16 cellular contexts compared by ENCODE assay signal in genomic region chr2:204888222-204888621, GRCh38.
"Had no signal": no experiment of that assay in that cellular context is flagged by ENCODE, and none has a peak within 500 bp of the region (broad histone marks: within the 10 kb centered on the region; RNA-seq: fewer than 3 reads in every experiment).

No MANE protein-coding gene starts in this region.

- H3K36me3 Mint-ChIP-seq: naive B cell; stimulated activated naive B cell treated with anti-CD40 and anti-IgM and Interleukin-4, amounts not matched to agents 10 μg/mL and 1 μg/mL and 100 μg/mL, for 72 hours had no signal

- H3K9me3 Mint-ChIP-seq: dendritic cell treated with granulocyte-macrophage colony-stimulating factor and Interleukin-4, amounts not matched to agents 40 ng/mL and 50 ng/mL, for 4 days had no signal

- H3K27me3 Mint-ChIP-seq: activated naive CD4-positive, alpha-beta T cell treated with anti-CD3 and anti-CD28 coated beads, Interleukin-2, amount 10 ng/mL, durations not matched to agents 7 days and 5 days; dendritic cell treated with granulocyte-macrophage colony-stimulating factor and Interleukin-4, amounts not matched to agents 40 ng/mL and 50 ng/mL, for 4 days; naive B cell; stimulated activated naive B cell treated with anti-CD40 and anti-IgM and Interleukin-4, amounts not matched to agents 10 μg/mL and 1 μg/mL and 100 μg/mL, for 72 hours had no signal

- H3K36me3 ChIP-seq: gastroesophageal sphincter, neutrophil, tibial nerve, vagina had no signal

- H3K9me3 ChIP-seq: gastroesophageal sphincter, neutrophil, tibial nerve, vagina had no signal

- H3K27me3 ChIP-seq: gastroesophageal sphincter, neutrophil, tibial nerve, vagina had no signal

- H3K4me1 ChIP-seq: parathyroid adenoma, vagina had no signal

- DNase-seq: activated naive CD4-positive, alpha-beta T cell treated with anti-CD3 and anti-CD28 coated beads, Interleukin-2, amount 10 ng/mL, durations not matched to agents 7 days and 5 days; activated T-cell treated with anti-CD3 and anti-CD28 coated beads for 4 hours; effector memory CD4-positive, alpha-beta T cell; naive B cell; stimulated activated CD4-positive, alpha-beta T cell treated with anti-CD3 and anti-CD28 coated beads, Interleukin-2, amount 100 ng/mL, for 48 hours; stimulated activated naive B cell treated with anti-CD40 and anti-IgM and Interleukin-4, amounts not matched to agents 10 μg/mL and 1 μg/mL and 100 μg/mL, for 72 hours had no signal

- H3K4me3 Mint-ChIP-seq: activated naive CD4-positive, alpha-beta T cell treated with anti-CD3 and anti-CD28 coated beads, Interleukin-2, amount 10 ng/mL, durations not matched to agents 7 days and 5 days; dendritic cell treated with granulocyte-macrophage colony-stimulating factor and Interleukin-4, amounts not matched to agents 40 ng/mL and 50 ng/mL, for 4 days; naive B cell; stimulated activated naive B cell treated with anti-CD40 and anti-IgM and Interleukin-4, amounts not matched to agents 10 μg/mL and 1 μg/mL and 100 μg/mL, for 72 hours; T-helper 2 cell treated with Interferon-gamma antibody and Interleukin-4, amounts not matched to agents 5 μg/mL and 100 μg/mL, for 36 hours had no signal

- H3K9ac ChIP-seq: parathyroid adenoma had no signal

- H3K4me3 ChIP-seq: gastroesophageal sphincter, tibial nerve, vagina had no signal

- H2AFZ ChIP-seq: parathyroid adenoma had no signal

- ATAC-seq: activated CD4-positive, CD25-positive, alpha-beta regulatory T cell treated with anti-CD3 and anti-CD28 coated beads, Interleukin-2, amount 50 U/mL, for 24 hours; gastroesophageal sphincter; left lobe of liver; stimulated activated naive B cell treated with anti-CD40 and anti-IgM and Interleukin-4, amounts not matched to agents 10 μg/mL and 1 μg/mL and 100 μg/mL, for 72 hours had no signal

- H3K27ac Mint-ChIP-seq: activated naive CD4-positive, alpha-beta T cell treated with anti-CD3 and anti-CD28 coated beads, Interleukin-2, amount 10 ng/mL, durations not matched to agents 7 days and 5 days; activated T-helper 2 cell treated with anti-CD3 and anti-CD28 coated beads, Interferon-gamma antibody, Interleukin-2, Interleukin-4, amounts not matched to agents 10 μg/mL and 5 μg/mL and 100 μg/mL, durations not matched to agents 14 hours and 24 hours and 36 hours; dendritic cell treated with granulocyte-macrophage colony-stimulating factor and Interleukin-4, amounts not matched to agents 40 ng/mL and 50 ng/mL, for 4 days; naive B cell; stimulated activated naive B cell treated with anti-CD40 and anti-IgM and Interleukin-4, amounts not matched to agents 10 μg/mL and 1 μg/mL and 100 μg/mL, for 72 hours; T-helper 2 cell treated with Interferon-gamma antibody and Interleukin-4, amounts not matched to agents 5 μg/mL and 100 μg/mL, for 36 hours had no signal

- H3K4me1 Mint-ChIP-seq: naive B cell; stimulated activated naive B cell treated with anti-CD40 and anti-IgM and Interleukin-4, amounts not matched to agents 10 μg/mL and 1 μg/mL and 100 μg/mL, for 72 hours had no signal

- H3K27ac ChIP-seq: gastroesophageal sphincter, neutrophil, parathyroid adenoma, tibial nerve, vagina had no signal
